14 cellular contexts compared by ENCODE assay signal in genomic region chr12:8946733-8947132, GRCh38. TPM values are rescaled to one million over a fixed set of nuclear protein-coding genes. Genes with fewer than 3 reads are reported as not detected.
DNase-seq lines count a peak whose midpoint lies in the region; ATAC-seq and TF ChIP-seq lines count a peak whose summit lies in the region.
"Had no signal": no experiment of that assay in that cellular context is flagged by ENCODE, and none has a peak within 500 bp of the region (broad histone marks: within the 10 kb centered on the region; RNA-seq: fewer than 3 reads in every experiment).

No MANE protein-coding gene starts in this region.

- no peaks in the 10 kb centered on the region for H3K27me3 Mint-ChIP-seq in activated CD8-positive, alpha-beta memory T cell treated with anti-CD3 and anti-CD28 coated beads, Interleukin-2, amount 10 ng/mL, durations not matched to agents 7 days and 5 days
- no peaks in the 10 kb centered on the region for H3K27me3 Mint-ChIP-seq in activated T-helper 2 cell treated with anti-CD3 and anti-CD28 coated beads, Interferon-gamma antibody, Interleukin-2, Interleukin-4, amounts not matched to agents 10 μg/mL and 5 μg/mL and 100 μg/mL, durations not matched to agents 14 hours and 24 hours and 36 hours (ENCODE audit: low read depth)
- H3K27me3 Mint-ChIP-seq in nephron progenitor cell (ENCODE audit: low read depth, poor library complexity), result peaks cover 3% of the 10 kb centered on the region

- peaks cover 39% of the 10 kb centered on the region for H3K36me3 Mint-ChIP-seq in activated CD8-positive, alpha-beta memory T cell treated with anti-CD3 and anti-CD28 coated beads, Interleukin-2, amount 10 ng/mL, durations not matched to agents 7 days and 5 days
- H3K36me3 Mint-ChIP-seq in activated T-helper 2 cell treated with anti-CD3 and anti-CD28 coated beads, Interferon-gamma antibody, Interleukin-2, Interleukin-4, amounts not matched to agents 10 μg/mL and 5 μg/mL and 100 μg/mL, durations not matched to agents 14 hours and 24 hours and 36 hours (ENCODE audit: low read depth), result peaks cover 58% of the 10 kb centered on the region
- H3K36me3 Mint-ChIP-seq in nephron progenitor cell (ENCODE audit: low read depth), result peaks cover 33% of the 10 kb centered on the region

- no peaks in the 10 kb centered on the region for H3K9me3 ChIP-seq in Karpas-422 (ENCODE audit: low read length)

- no peak overlapping the region for H3K9ac ChIP-seq in Karpas-422 (ENCODE audit: low read length)

- CTCF ChIA-PET in activated CD8-positive, alpha-beta memory T cell treated with anti-CD3 and anti-CD28 coated beads, Interleukin-2, amount 10 ng/mL, durations not matched to agents 7 days and 5 days (lab: Charles Lee), result interaction anchor here (10.1 kb wide), 1 partner anchor 102 kb away, joined by 101 read pairs; no protein-coding TSS in a partner anchor

- H3K4me3 Mint-ChIP-seq in activated CD8-positive, alpha-beta memory T cell treated with anti-CD3 and anti-CD28 coated beads, Interleukin-2, amount 10 ng/mL, durations not matched to agents 7 days and 5 days, result no peak overlapping the region
- H3K4me3 Mint-ChIP-seq in activated T-helper 2 cell treated with anti-CD3 and anti-CD28 coated beads, Interferon-gamma antibody, Interleukin-2, Interleukin-4, amounts not matched to agents 10 μg/mL and 5 μg/mL and 100 μg/mL, durations not matched to agents 14 hours and 24 hours and 36 hours (ENCODE audit: low read depth), result peak overlapping the region; percentile 58
- peak overlapping the region; percentile 40 for H3K4me3 Mint-ChIP-seq in nephron progenitor cell

- no peaks in the 10 kb centered on the region for H3K27me3 ChIP-seq in Karpas-422 (ENCODE audit: low read length)

- peaks cover 51% of the 10 kb centered on the region; the same call in 1 of the 2 replicates for H3K36me3 ChIP-seq in Karpas-422 (ENCODE audit: insufficient read depth, low read length)

- no peak for TF ChIP-seq CTCF in nephron progenitor cell (IDR thresholded peaks at IDR 0.05)

- H3K4me3 ChIP-seq in Karpas-422 (ENCODE audit: low read length), result peak overlapping the region; percentile 77; the same call in 1 of the 2 replicates

- H3K79me2 ChIP-seq in Karpas-422 (ENCODE audit: low read length), result peaks cover 66% of the 10 kb centered on the region

- H4K20me1 ChIP-seq in Karpas-422 (ENCODE audit: insufficient read depth, low read depth, low read length), result peaks cover 39% of the 10 kb centered on the region

- no peak for ATAC-seq in activated CD8-positive, alpha-beta memory T cell treated with anti-CD3 and anti-CD28 coated beads, Interleukin-2, amount 10 ng/mL, durations not matched to agents 7 days and 5 days
- ATAC-seq in HG03139 (IDR thresholded peaks at IDR 0.05; ENCODE audit: unreplicated experiment), result no peak
- ATAC-seq: HCT116 had no signal

- intact Hi-C loops in activated T-helper 2 cell treated with anti-CD3 and anti-CD28 coated beads, Interferon-gamma antibody, Interleukin-2, Interleukin-4, amounts not matched to agents 10 μg/mL and 5 μg/mL and 100 μg/mL, durations not matched to agents 14 hours and 24 hours and 36 hours (cut with micrococcal nuclease), result no loop called here

- no peaks in the 10 kb centered on the region for H3K9me3 Mint-ChIP-seq in activated CD8-positive, alpha-beta memory T cell treated with anti-CD3 and anti-CD28 coated beads, Interleukin-2, amount 10 ng/mL, durations not matched to agents 7 days and 5 days (ENCODE audit: low read depth)
- no peaks in the 10 kb centered on the region for H3K9me3 Mint-ChIP-seq in activated T-helper 2 cell treated with anti-CD3 and anti-CD28 coated beads, Interferon-gamma antibody, Interleukin-2, Interleukin-4, amounts not matched to agents 10 μg/mL and 5 μg/mL and 100 μg/mL, durations not matched to agents 14 hours and 24 hours and 36 hours
- H3K9me3 Mint-ChIP-seq in nephron progenitor cell, result peaks cover 3% of the 10 kb centered on the region

- no peak overlapping the region for H2AFZ ChIP-seq in Karpas-422 (ENCODE audit: low read length)

- peaks cover 27% of the 10 kb centered on the region for H3K4me1 ChIP-seq in Karpas-422 (ENCODE audit: low read length)

- H3K27ac ChIP-seq in Karpas-422 (ENCODE audit: low read length), result 0 out of 2 replicates have a peak overlapping the region, but pooled peaks have one; percentile 7

- peak overlapping the region; percentile 85 for H3K4me2 ChIP-seq in Karpas-422 (ENCODE audit: low read depth, low read length, poor library complexity, severe bottlenecking)

- peaks cover 29% of the 10 kb centered on the region for H3K4me1 Mint-ChIP-seq in activated CD8-positive, alpha-beta memory T cell treated with anti-CD3 and anti-CD28 coated beads, Interleukin-2, amount 10 ng/mL, durations not matched to agents 7 days and 5 days
- H3K4me1 Mint-ChIP-seq in activated T-helper 2 cell treated with anti-CD3 and anti-CD28 coated beads, Interferon-gamma antibody, Interleukin-2, Interleukin-4, amounts not matched to agents 10 μg/mL and 5 μg/mL and 100 μg/mL, durations not matched to agents 14 hours and 24 hours and 36 hours (ENCODE audit: low read depth), result peaks cover 34% of the 10 kb centered on the region
- H3K4me1 Mint-ChIP-seq in nephron progenitor cell, result peaks cover 39% of the 10 kb centered on the region

- peak overlapping the region; percentile 8 for H3K27ac Mint-ChIP-seq in activated CD8-positive, alpha-beta memory T cell treated with anti-CD3 and anti-CD28 coated beads, Interleukin-2, amount 10 ng/mL, durations not matched to agents 7 days and 5 days
- H3K27ac Mint-ChIP-seq in activated T-helper 2 cell treated with anti-CD3 and anti-CD28 coated beads, Interferon-gamma antibody, Interleukin-2, Interleukin-4, amounts not matched to agents 10 μg/mL and 5 μg/mL and 100 μg/mL, durations not matched to agents 14 hours and 24 hours and 36 hours, result peak overlapping the region; percentile 64
- H3K27ac Mint-ChIP-seq in nephron progenitor cell, result no peak overlapping the region

- DNase-seq in activated CD8-positive, alpha-beta memory T cell treated with anti-CD3 and anti-CD28 coated beads, Interleukin-2, amount 10 ng/mL, durations not matched to agents 7 days and 5 days, result no peak
- no peak for DNase-seq in activated CD8-positive, alpha-beta memory T cell treated with anti-CD3 and anti-CD28 coated beads for 24 hours
- DNase-seq in Karpas-422 (no peak), nephron progenitor cell (no peak), EL (no peak), NCI-H526 (lab: John Stamatoyannopoulos, UW) (no peak)
- no peak for DNase-seq in activated T-helper 2 cell treated with anti-CD3 and anti-CD28 coated beads, Interferon-gamma antibody, Interleukin-2, Interleukin-4, amounts not matched to agents 10 μg/mL and 5 μg/mL and 100 μg/mL, durations not matched to agents 14 hours and 24 hours and 36 hours (ENCODE audit: low spot score)
- DNase-seq: activated CD4-positive, alpha-beta T cell treated with anti-CD3 and anti-CD28 coated beads, Interleukin-2, amount 50 U/mL, for 1 hour; mesendoderm; NCI-H1436; NCI-H510A; stimulated activated naive CD4-positive, alpha-beta T cell treated with Interleukin-2 at 50 U/mL for 16 hours had no signal

- H3K9me2 ChIP-seq in Karpas-422 (replicated peaks; ENCODE audit: insufficient read depth, low read length), result no peaks in the 10 kb centered on the region

RNA-seq across cellular contexts. Expression of gene M6PR, which starts 2.7 kb away (rescaled TPM):
- total RNA-seq in activated CD8-positive, alpha-beta memory T cell treated with anti-CD3 and anti-CD28 coated beads, Interleukin-2, amount 10 ng/mL, durations not matched to agents 7 days and 5 days, result 100 to 1,000 TPM; 182 to 206 TPM
- total RNA-seq in Karpas-422 (2014; rRNA removed; shearing (Covaris generic); ENCODE audit: low replicate concordance), result 271 and 300 TPM in 2 replicates
- 161 and 175 TPM in 2 replicates for total RNA-seq in activated T-helper 2 cell treated with anti-CD3 and anti-CD28 coated beads, Interferon-gamma antibody, Interleukin-2, Interleukin-4, amounts not matched to agents 10 μg/mL and 5 μg/mL and 100 μg/mL, durations not matched to agents 14 hours and 24 hours and 36 hours

RNA-seq across cellular contexts. Expression of gene PHC1, which starts 32.4 kb away (rescaled TPM):
- 1 to 10 TPM; 5.1 to 9.2 TPM for total RNA-seq in activated CD8-positive, alpha-beta memory T cell treated with anti-CD3 and anti-CD28 coated beads, Interleukin-2, amount 10 ng/mL, durations not matched to agents 7 days and 5 days
- total RNA-seq in Karpas-422 (2014; rRNA removed; shearing (Covaris generic); ENCODE audit: low replicate concordance), result 26.2 and 84.0 TPM in 2 replicates
- total RNA-seq in activated T-helper 2 cell treated with anti-CD3 and anti-CD28 coated beads, Interferon-gamma antibody, Interleukin-2, Interleukin-4, amounts not matched to agents 10 μg/mL and 5 μg/mL and 100 μg/mL, durations not matched to agents 14 hours and 24 hours and 36 hours, result 8.4 and 8.5 TPM in 2 replicates

RNA-seq across cellular contexts. Expression of gene KLRG1, which starts 42.6 kb away (rescaled TPM):
- total RNA-seq in activated CD8-positive, alpha-beta memory T cell treated with anti-CD3 and anti-CD28 coated beads, Interleukin-2, amount 10 ng/mL, durations not matched to agents 7 days and 5 days, result 1 to 10 TPM; 4.3 to 5.6 TPM
- total RNA-seq in Karpas-422 (2014; rRNA removed; shearing (Covaris generic); ENCODE audit: low replicate concordance), result 9.1 and 34.7 TPM in 2 replicates
- total RNA-seq in activated T-helper 2 cell treated with anti-CD3 and anti-CD28 coated beads, Interferon-gamma antibody, Interleukin-2, Interleukin-4, amounts not matched to agents 10 μg/mL and 5 μg/mL and 100 μg/mL, durations not matched to agents 14 hours and 24 hours and 36 hours, result 0.85 and 1.2 TPM in 2 replicates
